35 cellular contexts compared by ENCODE assay signal in the genomic region with DNA sequence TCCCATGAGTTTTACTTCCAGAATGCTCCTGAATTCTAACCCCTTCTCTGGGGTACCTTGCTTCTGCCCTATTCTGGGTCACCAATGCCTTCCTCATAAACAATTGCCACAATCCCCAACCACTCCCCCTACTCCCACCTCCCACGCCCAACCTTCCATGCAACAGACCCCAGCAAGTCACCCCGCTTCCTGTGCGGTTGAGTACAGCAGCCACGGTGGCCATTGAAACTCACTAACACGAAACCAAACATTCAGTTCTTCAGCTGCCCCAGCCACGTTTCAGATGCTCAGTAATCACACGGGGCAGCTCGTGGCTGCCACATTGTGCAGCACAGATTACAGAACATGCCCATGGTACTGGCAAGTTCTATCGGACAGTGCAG. TPM values are rescaled to one million over a fixed set of nuclear protein-coding genes. Genes with fewer than 3 reads are reported as not detected.
DNase-seq lines count a peak whose midpoint lies in the region; ATAC-seq and TF ChIP-seq lines count a peak whose summit lies in the region.
"Had no signal": no experiment of that assay in that cellular context is flagged by ENCODE, and none has a peak within 500 bp of the region (broad histone marks: within the 10 kb centered on the region; RNA-seq: fewer than 3 reads in every experiment).

No MANE protein-coding gene starts in this region.

- no peak overlapping the region; the same call in 1 of the 2 replicates for H3K4me2 ChIP-seq in OCI-LY7 (ENCODE audit: low read length)
- H3K4me2 ChIP-seq: BLaER1 had no signal

- H3K9me3 ChIP-seq in OCI-LY7 (ENCODE audit: low read length) (peaks cover 15% of the 10 kb centered on the region), stomach (peaks cover 0 to 16% (median 4%) of the 10 kb centered on the region in 4 donors)
- H3K9me3 ChIP-seq: psoas muscle had no signal

- TF ChIP-seq EP300 in stomach (IDR thresholded peaks at IDR 0.05): no peak

- no peak for DNase-seq in natural killer cell treated with Interleukin-12 subunit alpha and Interleukin-12 subunit beta and Interleukin-15 and Interleukin-18, amount 100 ng/mL, for 72 hours (ENCODE audit: low spot score)
- DNase-seq in natural killer cell (no peak), OCI-LY7 (ENCODE audit: low spot score) (no peak), stomach (no peak), RWPE1 (ENCODE audit: low spot score) (no peak), NCI-H1048 (lab: John Stamatoyannopoulos, UW) (no peak), SKM-1 (lab: John Stamatoyannopoulos, UW; ENCODE audit: unreplicated experiment) (no peak)
- no peak for DNase-seq in central memory CD8-positive, alpha-beta T cell (ENCODE audit: low spot score in 2 of 2)
- DNase-seq: activated CD4-positive, alpha-beta T cell treated with anti-CD3 and anti-CD28 coated beads, Interleukin-2, amount 50 U/mL, for 48 hours; activated effector memory CD4-positive, alpha-beta T cell treated with anti-CD3 and anti-CD28 coated beads, Interleukin-2, amount 50 U/mL, for 16 hours; activated T-cell treated with anti-CD3 and anti-CD28 coated beads for 4 hours; central memory CD4-positive, alpha-beta T cell; COR-L47; dermis blood vessel endothelial cell; endodermal cell; foreskin keratinocyte; HCEC 1CT; islet precursor cell; left lung; NCI-H2107; NCI-H345; NCI-H69; occipital lobe; psoas muscle; stimulated activated CD4-positive, alpha-beta T cell treated with anti-CD3 and anti-CD28 coated beads, Interleukin-4, amount 100 ng/mL, for 24 hours; upper lobe of left lung had no signal

- H3K4me1 ChIP-seq in OCI-LY7 (ENCODE audit: insufficient read depth, low read length, poor library complexity, severe bottlenecking): peaks cover 41% of the 10 kb centered on the region
- H3K4me1 ChIP-seq in stomach: peaks cover 22 to 39% (median 34%) of the 10 kb centered on the region in 4 donors
- H3K4me1 ChIP-seq: foreskin keratinocyte had no signal

- no peak overlapping the region for H2AFZ ChIP-seq in OCI-LY7 (ENCODE audit: low read length)

- H3K79me2 ChIP-seq in OCI-LY7 (ENCODE audit: insufficient read depth, low read depth, low read length): peaks cover 4% of the 10 kb centered on the region; the same call in 1 of the 2 replicates

- ATAC-seq in natural killer cell treated with Interleukin-12 subunit alpha and Interleukin-12 subunit beta and Interleukin-15 and Interleukin-18, amount 100 ng/mL, for 72 hours: no peak
- ATAC-seq in natural killer cell: no peak
- ATAC-seq in central memory CD8-positive, alpha-beta T cell (replicated peaks; ENCODE audit: extremely low read depth, poor library complexity, severe bottlenecking): no peak
- ATAC-seq: foreskin keratinocyte, heart left ventricle, left lung, psoas muscle, sciatic nerve had no signal

- intact Hi-C loops in natural killer cell (cut with micrococcal nuclease): loop anchor here (5.0 kb wide), 1 partner anchor 206 kb away; no protein-coding TSS in a partner anchor
- intact Hi-C loops in OCI-LY7 (cut with micrococcal nuclease; ENCODE audit: unreplicated experiment): no loop called here
- intact Hi-C loops in stomach (cut with DNase I; ENCODE audit: low total_unique reads): loop anchor here (5.0 kb wide), 1 partner anchor 106 kb away; no protein-coding TSS in a partner anchor

- H3K27ac ChIP-seq in OCI-LY7 (ENCODE audit: low read depth, low read length, poor library complexity, severe bottlenecking) (peak overlapping the region; percentile 59), stomach (peak overlapping the region in 3 of 5 donors; percentile 2 to 89 (median 14)), RWPE1 (no peak overlapping the region)
- H3K27ac ChIP-seq: BLaER1, esophagus muscularis mucosa, foreskin keratinocyte, heart left ventricle, left lung, psoas muscle, SJSA1, upper lobe of left lung had no signal

- TF ChIP-seq POLR2A in stomach (IDR thresholded peaks at IDR 0.05): no peak

- H3K27me3 ChIP-seq in stomach: no peaks in the 10 kb centered on the region
- H3K27me3 ChIP-seq: BLaER1, esophagus muscularis mucosa, foreskin keratinocyte, heart left ventricle, left lung, SJSA1, upper lobe of left lung had no signal

- CTCF ChIA-PET in OCI-LY7 (lab: Charles Lee; ENCODE audit: unreplicated experiment) (interaction anchor here (0.6 to 1.1 kb wide), 2 partner anchors 44 to 219 kb away, joined by 3 read pairs; no protein-coding TSS in a partner anchor), RWPE1 (lab: Yijun Ruan, JAX) (interaction anchor here (3.3 kb wide), 1 partner anchor 105 kb away, joined by 16 read pairs; no protein-coding TSS in a partner anchor)

- BruUV-seq in OCI-LY7 (replicated peaks; lab: Mats Ljungman, UMichigan): no TSS peak

- H3K27me3 Mint-ChIP-seq in natural killer cell treated with Interleukin-12 subunit alpha and Interleukin-12 subunit beta and Interleukin-15 and Interleukin-18, amount 100 ng/mL, for 72 hours: no peaks in the 10 kb centered on the region
- H3K27me3 Mint-ChIP-seq in natural killer cell (ENCODE audit: low read depth in 2 of 2): no peaks in the 10 kb centered on the region
- H3K27me3 Mint-ChIP-seq in central memory CD8-positive, alpha-beta T cell: no peaks in the 10 kb centered on the region

- H4K20me1 ChIP-seq in OCI-LY7 (ENCODE audit: insufficient read depth, low read length): no peaks in the 10 kb centered on the region

- POLR2A ChIA-PET in OCI-LY7 (lab: Charles Lee): interaction anchor here (1.1 to 1.5 kb wide), 2 partner anchors 30 to 102 kb away, joined by 3 to 4 read pairs; no protein-coding TSS in a partner anchor
- POLR2A ChIA-PET in RWPE1 (lab: Yijun Ruan, JAX; ENCODE audit: low non-redundant PET): no interaction called here

- peaks cover 5% of the 10 kb centered on the region; the same call in 1 of the 2 replicates for H3K36me3 ChIP-seq in OCI-LY7 (ENCODE audit: insufficient read depth, low read length)
- no peaks in the 10 kb centered on the region for H3K36me3 ChIP-seq in stomach
- H3K36me3 ChIP-seq: esophagus muscularis mucosa, heart left ventricle, left lung had no signal

- H3K4me1 Mint-ChIP-seq in natural killer cell treated with Interleukin-12 subunit alpha and Interleukin-12 subunit beta and Interleukin-15 and Interleukin-18, amount 100 ng/mL, for 72 hours (ENCODE audit: low read depth in 2 of 2): peaks cover 23 to 30% of the 10 kb centered on the region in 2 donors
- peaks cover 38 to 41% of the 10 kb centered on the region in 2 donors for H3K4me1 Mint-ChIP-seq in natural killer cell
- H3K4me1 Mint-ChIP-seq in central memory CD8-positive, alpha-beta T cell: peaks cover 45% of the 10 kb centered on the region

- H3K9me2 ChIP-seq in OCI-LY7 (ENCODE audit: insufficient read depth, low read length): no peaks in the 10 kb centered on the region

- H3K9me3 Mint-ChIP-seq in natural killer cell treated with Interleukin-12 subunit alpha and Interleukin-12 subunit beta and Interleukin-15 and Interleukin-18, amount 100 ng/mL, for 72 hours: no peaks in the 10 kb centered on the region
- peaks cover 3 to 14% of the 10 kb centered on the region in 2 donors for H3K9me3 Mint-ChIP-seq in natural killer cell
- no peaks in the 10 kb centered on the region for H3K9me3 Mint-ChIP-seq in central memory CD8-positive, alpha-beta T cell

- peaks cover 9% of the 10 kb centered on the region for H3K36me3 Mint-ChIP-seq in natural killer cell treated with Interleukin-12 subunit alpha and Interleukin-12 subunit beta and Interleukin-15 and Interleukin-18, amount 100 ng/mL, for 72 hours
- peaks cover 14% of the 10 kb centered on the region for H3K36me3 Mint-ChIP-seq in natural killer cell
- H3K36me3 Mint-ChIP-seq in central memory CD8-positive, alpha-beta T cell (ENCODE audit: insufficient read depth): peaks cover 20% of the 10 kb centered on the region

- peak overlapping the region; percentile 1 to 17 for H3K27ac Mint-ChIP-seq in natural killer cell treated with Interleukin-12 subunit alpha and Interleukin-12 subunit beta and Interleukin-15 and Interleukin-18, amount 100 ng/mL, for 72 hours
- H3K27ac Mint-ChIP-seq in natural killer cell: peak overlapping the region in 1 of 2 donors; percentile 15
- peak overlapping the region; percentile 72 for H3K27ac Mint-ChIP-seq in central memory CD8-positive, alpha-beta T cell (ENCODE audit: low read depth)
- H3K27ac Mint-ChIP-seq: endodermal cell had no signal

- 82 to 95% (median 88%) methylated on average over 9 of the region's 9 CpGs for WGBS in stomach, 5 donors

- no peak for TF ChIP-seq CTCF in natural killer cell (IDR thresholded peaks at IDR 0.05)
- no peak for TF ChIP-seq CTCF in OCI-LY7 (conservative IDR thresholded peaks at IDR 0.05; ENCODE audit: low read length)
- TF ChIP-seq CTCF in stomach (IDR thresholded peaks at IDR 0.05): no peak
- no peak for TF ChIP-seq CTCF in RWPE1 (conservative IDR thresholded peaks at IDR 0.05; ENCODE audit: low read depth)

- H3K4me3 ChIP-seq in OCI-LY7 (ENCODE audit: low read depth, low read length, poor library complexity, severe bottlenecking) (no peak overlapping the region), stomach (no peak overlapping the region)
- H3K4me3 ChIP-seq: esophagus muscularis mucosa, heart left ventricle, left lung, psoas muscle, SJSA1, upper lobe of left lung had no signal

- peak overlapping the region; percentile 18 for H3K4me3 Mint-ChIP-seq in natural killer cell treated with Interleukin-12 subunit alpha and Interleukin-12 subunit beta and Interleukin-15 and Interleukin-18, amount 100 ng/mL, for 72 hours
- H3K4me3 Mint-ChIP-seq in natural killer cell: no peak overlapping the region
- no peak overlapping the region for H3K4me3 Mint-ChIP-seq in central memory CD8-positive, alpha-beta T cell
- H3K4me3 Mint-ChIP-seq: endodermal cell had no signal

RNA-seq across cellular contexts. Expression of gene BCR, which starts 3.7 kb away (rescaled TPM):
- total RNA-seq in natural killer cell treated with Interleukin-12 subunit alpha and Interleukin-12 subunit beta and Interleukin-15 and Interleukin-18, amount 100 ng/mL, for 72 hours: 10 to 100 TPM; 55.4 to 65.8 TPM
- total RNA-seq in natural killer cell (100 to 1,000 TPM; 166 to 186 (median 167) TPM), OCI-LY7 (2022) (38.7 and 42.2 TPM in 2 replicates), stomach (10 to 100 TPM; 12.8 to 80.1 (median 41.5) TPM)
- total RNA-seq in OCI-LY7 (2014; rRNA removed; shearing (Covaris generic)): 46.5 and 51.3 TPM in 2 replicates
- 10 to 100 TPM; 10.4 to 14.7 (median 14.1) TPM for polyA plus RNA-seq in stomach

RNA-seq across cellular contexts. Expression of gene RAB36, which starts 31.4 kb away (rescaled TPM):
- total RNA-seq in natural killer cell treated with Interleukin-12 subunit alpha and Interleukin-12 subunit beta and Interleukin-15 and Interleukin-18, amount 100 ng/mL, for 72 hours: 1 to 10 TPM; 2.1 to 2.7 TPM
- total RNA-seq in natural killer cell (1 to 10 TPM; 1.7 to 2.9 (median 2.6) TPM), OCI-LY7 (2022) (2.5 and 3.0 TPM in 2 replicates), stomach (1 to 10 TPM in 2 of 5 donors, under 1 TPM in 2, not detected in 1; 0.58 to 7.6 (median 1.1) TPM)
- 0.15 and 0.41 TPM in 2 replicates for total RNA-seq in OCI-LY7 (2014; rRNA removed; shearing (Covaris generic))
- polyA plus RNA-seq in stomach: 1 to 10 TPM; 1.6 to 1.9 (median 1.7) TPM

RNA-seq across cellular contexts. Expression of gene RSPH14, which starts 34.8 kb away (rescaled TPM):
- not detected for total RNA-seq in natural killer cell treated with Interleukin-12 subunit alpha and Interleukin-12 subunit beta and Interleukin-15 and Interleukin-18, amount 100 ng/mL, for 72 hours
- total RNA-seq in natural killer cell: 1 to 10 TPM; 1.4 to 4.9 (median 1.4) TPM
- total RNA-seq in OCI-LY7 (2014; rRNA removed; shearing (Covaris generic)): 0.98 and 3.0 TPM in 2 replicates
- total RNA-seq in OCI-LY7 (2022): 6.1 and 7.9 TPM in 2 replicates
- total RNA-seq in stomach: not detected
- 1 to 10 TPM in 1 of 3 donors, not detected in 2; 2.0 TPM for polyA plus RNA-seq in stomach
- total RNA-seq: foreskin keratinocyte, G401, heart left ventricle, myocyte, psoas muscle, RPMI7951, SJSA1, subcutaneous adipose tissue had no signal
- polyA plus RNA-seq: heart left ventricle, psoas muscle had no signal
